8 cellular contexts compared by ENCODE assay signal in genomic region chr9:99905833-99906402, GRCh38. TPM values are rescaled to one million over a fixed set of nuclear protein-coding genes. Genes with fewer than 3 reads are reported as not detected.
DNase-seq lines count a peak whose midpoint lies in the region; ATAC-seq and TF ChIP-seq lines count a peak whose summit lies in the region.

No MANE protein-coding gene starts in this region.

- no peaks in the 10 kb centered on the region for H3K9me3 Mint-ChIP-seq in activated T-helper 1 cell treated with anti-CD3 and anti-CD28 coated beads, Interleukin-12 subunit alpha, Interleukin-12 subunit beta, Interleukin-2, Interleukin-4 antibody, amounts not matched to agents 30 ng/mL and 10 ng/mL and 1 ng/mL, durations not matched to agents 14 hours and 24 hours and 36 hours

- H3K36me3 Mint-ChIP-seq in activated T-helper 1 cell treated with anti-CD3 and anti-CD28 coated beads, Interleukin-12 subunit alpha, Interleukin-12 subunit beta, Interleukin-2, Interleukin-4 antibody, amounts not matched to agents 30 ng/mL and 10 ng/mL and 1 ng/mL, durations not matched to agents 14 hours and 24 hours and 36 hours (ENCODE audit: low read depth), result peaks cover 3% of the 10 kb centered on the region

- TF ChIP-seq CTCF in stomach (IDR thresholded peaks at IDR 0.05), result no peak

- H3K4me3 Mint-ChIP-seq in activated T-helper 1 cell treated with anti-CD3 and anti-CD28 coated beads, Interleukin-12 subunit alpha, Interleukin-12 subunit beta, Interleukin-2, Interleukin-4 antibody, amounts not matched to agents 30 ng/mL and 10 ng/mL and 1 ng/mL, durations not matched to agents 14 hours and 24 hours and 36 hours, result peak overlapping the region; percentile 96

- H3K9me3 ChIP-seq in iPS-20b (ENCODE audit: insufficient read depth, low read depth, low read length) (no peaks in the 10 kb centered on the region), stomach (no peaks in the 10 kb centered on the region)

- WGBS in stomach, 5 donors, result 13 to 20% (median 18%) methylated on average over 9 of the region's 9 CpGs

- H3K27ac Mint-ChIP-seq in activated T-helper 1 cell treated with anti-CD3 and anti-CD28 coated beads, Interleukin-12 subunit alpha, Interleukin-12 subunit beta, Interleukin-2, Interleukin-4 antibody, amounts not matched to agents 30 ng/mL and 10 ng/mL and 1 ng/mL, durations not matched to agents 14 hours and 24 hours and 36 hours, result peak overlapping the region; percentile 92

- peaks cover 6% of the 10 kb centered on the region; the same call in 1 of the 2 replicates for H3K4me1 ChIP-seq in iPS-20b (ENCODE audit: insufficient read depth, low read length)
- peaks cover 0 to 33% (median 17%) of the 10 kb centered on the region in 4 donors for H3K4me1 ChIP-seq in stomach

- H3K4me1 Mint-ChIP-seq in activated T-helper 1 cell treated with anti-CD3 and anti-CD28 coated beads, Interleukin-12 subunit alpha, Interleukin-12 subunit beta, Interleukin-2, Interleukin-4 antibody, amounts not matched to agents 30 ng/mL and 10 ng/mL and 1 ng/mL, durations not matched to agents 14 hours and 24 hours and 36 hours (ENCODE audit: low read depth), result peaks cover 33% of the 10 kb centered on the region

- intact Hi-C loops in activated T-helper 1 cell treated with anti-CD3 and anti-CD28 coated beads, Interleukin-12 subunit alpha, Interleukin-12 subunit beta, Interleukin-2, Interleukin-4 antibody, amounts not matched to agents 30 ng/mL and 10 ng/mL and 1 ng/mL, durations not matched to agents 14 hours and 24 hours and 36 hours (cut with micrococcal nuclease), result loop anchor here (1.0 to 5.0 kb wide), 7 partner anchors 39 to 691 kb away; partner anchors contain the start of gene INVS
- intact Hi-C loops in stomach (cut with DNase I; ENCODE audit: low total_unique reads), result loop anchor here (10.0 kb wide), 1 partner anchor 91 kb away; no protein-coding TSS in a partner anchor

- H3K4me3 ChIP-seq in iPS-20b (ENCODE audit: low read length), result peak overlapping the region; percentile 77
- H3K4me3 ChIP-seq in stomach, result peak overlapping the region; percentile 54 to 99 (median 72)

- peaks cover 13% of the 10 kb centered on the region for H3K27me3 Mint-ChIP-seq in activated T-helper 1 cell treated with anti-CD3 and anti-CD28 coated beads, Interleukin-12 subunit alpha, Interleukin-12 subunit beta, Interleukin-2, Interleukin-4 antibody, amounts not matched to agents 30 ng/mL and 10 ng/mL and 1 ng/mL, durations not matched to agents 14 hours and 24 hours and 36 hours (ENCODE audit: insufficient read depth)

- TF ChIP-seq POLR2A in stomach (IDR thresholded peaks at IDR 0.05), result no peak

- no peak overlapping the region for H3K27ac ChIP-seq in iPS-20b (ENCODE audit: low read length)
- peak overlapping the region; percentile 94 to 99 (median 98) for H3K27ac ChIP-seq in stomach

- H3K9ac ChIP-seq in iPS-20b (ENCODE audit: low read depth, low read length), result peak overlapping the region; percentile 65; the same call in 1 of the 2 replicates

- DNase-seq in COLO668 (lab: John Stamatoyannopoulos, UW; ENCODE audit: unreplicated experiment), result peak; percentile 14
- no peak for DNase-seq in activated T-helper 1 cell treated with anti-CD3 and anti-CD28 coated beads, Interleukin-12 subunit alpha, Interleukin-12 subunit beta, Interleukin-2, Interleukin-4 antibody, amounts not matched to agents 30 ng/mL and 10 ng/mL and 1 ng/mL, durations not matched to agents 14 hours and 24 hours and 36 hours (ENCODE audit: low spot score)
- peak; percentile 51 for DNase-seq in stomach
- no peak for DNase-seq in activated CD4-positive, CD25-positive, alpha-beta regulatory T cell (lab: John Stamatoyannopoulos, UW)
- no peak for DNase-seq in activated gamma-delta T cell (lab: John Stamatoyannopoulos, UW)
- no peak for DNase-seq in KG1 (lab: John Stamatoyannopoulos, UW)

- no peaks in the 10 kb centered on the region for H3K36me3 ChIP-seq in iPS-20b (ENCODE audit: insufficient read depth, low read depth, low read length)
- H3K36me3 ChIP-seq in stomach, result peaks cover 0 to 1% (median under 1%) of the 10 kb centered on the region in 4 donors

- no peak for TF ChIP-seq EP300 in stomach (IDR thresholded peaks at IDR 0.05)

- H3K27me3 ChIP-seq in iPS-20b (ENCODE audit: insufficient read depth, low read length), result no peaks in the 10 kb centered on the region; the same call in 1 of the 2 replicates
- no peaks in the 10 kb centered on the region for H3K27me3 ChIP-seq in stomach

- peak; percentile 1 for ATAC-seq in HG03045 (IDR thresholded peaks at IDR 0.05; ENCODE audit: unreplicated experiment)

RNA-seq across cellular contexts. Expression of gene STX17, which starts 0.5 kb away (rescaled TPM):
- 20.5 and 22.1 TPM in 2 replicates for total RNA-seq in activated T-helper 1 cell treated with anti-CD3 and anti-CD28 coated beads, Interleukin-12 subunit alpha, Interleukin-12 subunit beta, Interleukin-2, Interleukin-4 antibody, amounts not matched to agents 30 ng/mL and 10 ng/mL and 1 ng/mL, durations not matched to agents 14 hours and 24 hours and 36 hours
- 10 to 100 TPM; 14.2 to 44.8 (median 22.8) TPM for total RNA-seq in stomach
- polyA plus RNA-seq in stomach, result 10 to 100 TPM in 2 of 3 donors, 1 to 10 TPM in 1; 4.6 to 11.5 (median 10.1) TPM

Comparison
In these comparisons a context has a peak if more than half of its experiments do, and no peak if none do; other contexts are left out.
1. DNase-seq: peak in COLO668 (single experiment) and stomach (single experiment); none in activated T-helper 1 cell treated with anti-CD3 and anti-CD28 coated beads, Interleukin-12 subunit alpha, Interleukin-12 subunit beta, Interleukin-2, Interleukin-4 antibody, amounts not matched to agents 30 ng/mL and 10 ng/mL and 1 ng/mL, durations not matched to agents 14 hours and 24 hours and 36 hours (single experiment), activated CD4-positive, CD25-positive, alpha-beta regulatory T cell (0 of 4), activated gamma-delta T cell (single experiment) and KG1 (single experiment).